Comparison of ENCODE assay signal across 24 cellular contexts in genomic region chr14:73258076-73258475, GRCh38. TPM values are rescaled to one million over a fixed set of nuclear protein-coding genes. Genes with fewer than 3 reads are reported as not detected.
DNase-seq lines count a peak whose midpoint lies in the region; ATAC-seq, FAIRE-seq and TF ChIP-seq lines count a peak whose summit lies in the region.
"Had no signal": no experiment of that assay in that cellular context is flagged by ENCODE, and none has a peak within 500 bp of the region (broad histone marks: within the 10 kb centered on the region; RNA-seq: fewer than 3 reads in every experiment).

No MANE protein-coding gene starts in this region.

- no peak overlapping the region for H3K4me3 Mint-ChIP-seq in activated CD8-positive, alpha-beta T cell treated with anti-CD3 and anti-CD28 coated beads for 36 hours
- no peak overlapping the region for H3K4me3 Mint-ChIP-seq in activated CD8-positive, alpha-beta T cell treated with anti-CD3 and anti-CD28 coated beads, Interleukin-2, amount 10 ng/mL, durations not matched to agents 7 days and 5 days
- H3K4me3 Mint-ChIP-seq in T-helper 17 cell (no peak overlapping the region), memory B cell (no peak overlapping the region)
- H3K4me3 Mint-ChIP-seq: CD4-positive, CD25-positive, alpha-beta regulatory T cell had no signal

- H3K9me3 ChIP-seq in T-helper 17 cell (ENCODE audit: control insufficient read depth, low read length, poor library complexity, severe bottlenecking) = no peaks in the 10 kb centered on the region
- H3K9me3 ChIP-seq: BLaER1, SJSA1 had no signal

- H3K27ac Mint-ChIP-seq in activated CD8-positive, alpha-beta T cell treated with anti-CD3 and anti-CD28 coated beads for 36 hours = no peak overlapping the region
- H3K27ac Mint-ChIP-seq in activated CD8-positive, alpha-beta T cell treated with anti-CD3 and anti-CD28 coated beads, Interleukin-2, amount 10 ng/mL, durations not matched to agents 7 days and 5 days = no peak overlapping the region
- no peak overlapping the region for H3K27ac Mint-ChIP-seq in T-helper 17 cell
- no peak overlapping the region for H3K27ac Mint-ChIP-seq in memory B cell
- H3K27ac Mint-ChIP-seq: CD4-positive, CD25-positive, alpha-beta regulatory T cell had no signal

- DNase-seq in activated CD8-positive, alpha-beta T cell treated with anti-CD3 and anti-CD28 coated beads for 36 hours = peak; percentile 33
- no peak for DNase-seq in activated CD8-positive, alpha-beta T cell treated with anti-CD3 and anti-CD28 coated beads, Interleukin-2, amount 10 ng/mL, durations not matched to agents 7 days and 5 days
- no peak for DNase-seq in GM18507 (ENCODE audit: extremely low spot score, insufficient read length, low read depth)
- no peak for DNase-seq in T-helper 17 cell
- no peak for DNase-seq in memory B cell (ENCODE audit: low spot score in 2 of 2)
- DNase-seq in HT-29 (ENCODE audit: low spot score) = no peak
- DNase-seq: CD4-positive, CD25-positive, alpha-beta regulatory T cell; DMS53; GDM1; MV-4-11; NCI-H1105; NCI-H1436 treated with DMSO at 0.1 percent for 48 hours; NCI-H1930; NCI-H2107; NCI-H524; NCI-H774; NK-92 treated with Interleukin-12 subunit alpha and Interleukin-12 subunit beta, amount 100 ng/mL, for 24 hours; PC-3 had no signal

- CTCF ChIA-PET in activated CD8-positive, alpha-beta T cell treated with anti-CD3 and anti-CD28 coated beads for 36 hours (lab: Charles Lee) = interaction anchor here (0.9 kb wide), 1 partner anchor 37 kb away, joined by 4 read pairs; no protein-coding TSS in a partner anchor
- CTCF ChIA-PET in activated CD8-positive, alpha-beta T cell treated with anti-CD3 and anti-CD28 coated beads, Interleukin-2, amount 10 ng/mL, durations not matched to agents 7 days and 5 days (lab: Charles Lee) = no interaction called here

- H3K27me3 Mint-ChIP-seq in activated CD8-positive, alpha-beta T cell treated with anti-CD3 and anti-CD28 coated beads for 36 hours = no peaks in the 10 kb centered on the region
- H3K27me3 Mint-ChIP-seq in activated CD8-positive, alpha-beta T cell treated with anti-CD3 and anti-CD28 coated beads, Interleukin-2, amount 10 ng/mL, durations not matched to agents 7 days and 5 days (ENCODE audit: low read depth) = no peaks in the 10 kb centered on the region
- H3K27me3 Mint-ChIP-seq in T-helper 17 cell = no peaks in the 10 kb centered on the region
- H3K27me3 Mint-ChIP-seq in memory B cell = peaks cover 4% of the 10 kb centered on the region

- H3K36me3 Mint-ChIP-seq in activated CD8-positive, alpha-beta T cell treated with anti-CD3 and anti-CD28 coated beads for 36 hours (ENCODE audit: low read depth) = no peaks in the 10 kb centered on the region
- H3K36me3 Mint-ChIP-seq in activated CD8-positive, alpha-beta T cell treated with anti-CD3 and anti-CD28 coated beads, Interleukin-2, amount 10 ng/mL, durations not matched to agents 7 days and 5 days (ENCODE audit: low read depth) = no peaks in the 10 kb centered on the region
- H3K36me3 Mint-ChIP-seq in T-helper 17 cell (ENCODE audit: low read depth) (no peaks in the 10 kb centered on the region), memory B cell (no peaks in the 10 kb centered on the region)
- H3K36me3 Mint-ChIP-seq: CD4-positive, CD25-positive, alpha-beta regulatory T cell had no signal

- TF ChIP-seq CTCF in activated CD8-positive, alpha-beta T cell treated with anti-CD3 and anti-CD28 coated beads for 36 hours (IDR thresholded peaks at IDR 0.05) = no peak

- POLR2A ChIA-PET in activated CD8-positive, alpha-beta T cell treated with anti-CD3 and anti-CD28 coated beads for 36 hours (lab: Charles Lee) = interaction anchor here (0.6 kb wide), 2 partner anchors 14 to 147 kb away, joined by 3 read pairs; no protein-coding TSS in a partner anchor
- POLR2A ChIA-PET in activated CD8-positive, alpha-beta T cell treated with anti-CD3 and anti-CD28 coated beads, Interleukin-2, amount 10 ng/mL, durations not matched to agents 7 days and 5 days (lab: Charles Lee) = no interaction called here

- intact Hi-C loops in activated CD8-positive, alpha-beta T cell treated with anti-CD3 and anti-CD28 coated beads for 36 hours (cut with micrococcal nuclease) = no loop called here

- no peaks in the 10 kb centered on the region for H3K9me3 Mint-ChIP-seq in activated CD8-positive, alpha-beta T cell treated with anti-CD3 and anti-CD28 coated beads for 36 hours
- H3K9me3 Mint-ChIP-seq in activated CD8-positive, alpha-beta T cell treated with anti-CD3 and anti-CD28 coated beads, Interleukin-2, amount 10 ng/mL, durations not matched to agents 7 days and 5 days (ENCODE audit: insufficient read depth) = no peaks in the 10 kb centered on the region
- H3K9me3 Mint-ChIP-seq in memory B cell = no peaks in the 10 kb centered on the region
- H3K9me3 Mint-ChIP-seq: CD4-positive, CD25-positive, alpha-beta regulatory T cell had no signal

- peak; percentile 50 for FAIRE-seq in GM18507 (lab: Jason Lieb, UNC)
- FAIRE-seq: D721Med, H54 had no signal

- H3K4me1 Mint-ChIP-seq in activated CD8-positive, alpha-beta T cell treated with anti-CD3 and anti-CD28 coated beads for 36 hours (ENCODE audit: low read depth) = peaks cover 5% of the 10 kb centered on the region
- H3K4me1 Mint-ChIP-seq in activated CD8-positive, alpha-beta T cell treated with anti-CD3 and anti-CD28 coated beads, Interleukin-2, amount 10 ng/mL, durations not matched to agents 7 days and 5 days (ENCODE audit: low read depth) = peaks cover 3% of the 10 kb centered on the region
- H3K4me1 Mint-ChIP-seq in T-helper 17 cell (peaks cover 4% of the 10 kb centered on the region), memory B cell (peaks cover 2% of the 10 kb centered on the region)

- ATAC-seq in activated CD8-positive, alpha-beta T cell treated with anti-CD3 and anti-CD28 coated beads for 36 hours = peak; percentile 39
- ATAC-seq in activated CD8-positive, alpha-beta T cell treated with anti-CD3 and anti-CD28 coated beads, Interleukin-2, amount 10 ng/mL, durations not matched to agents 7 days and 5 days = no peak
- ATAC-seq in T-helper 17 cell = peak; percentile 44
- ATAC-seq in memory B cell (ENCODE audit: low read depth) = peak; percentile 82
- ATAC-seq in HG02623 (IDR thresholded peaks at IDR 0.05; ENCODE audit: unreplicated experiment) = no peak
- ATAC-seq: PC-3, Right ventricle myocardium inferior had no signal

RNA-seq across cellular contexts. Expression of gene PAPLN, which starts 20.8 kb away (rescaled TPM):
- under 1 TPM; 0.29 to 0.47 TPM for total RNA-seq in activated CD8-positive, alpha-beta T cell treated with anti-CD3 and anti-CD28 coated beads for 36 hours
- total RNA-seq in activated CD8-positive, alpha-beta T cell treated with anti-CD3 and anti-CD28 coated beads, Interleukin-2, amount 10 ng/mL, durations not matched to agents 7 days and 5 days = under 1 TPM; 0.29 to 0.45 TPM
- total RNA-seq in T-helper 17 cell = not detected
- 0.13 and 0.25 TPM in 2 replicates for total RNA-seq in HT-29 (2014; rRNA removed; shearing (Covaris generic))
- total RNA-seq: CD4-positive, CD25-positive, alpha-beta regulatory T cell had no signal

Comparison
In these comparisons a context has a peak if more than half of its experiments do, and no peak if none do; other contexts are left out.
1. ATAC-seq: peak in activated CD8-positive, alpha-beta T cell treated with anti-CD3 and anti-CD28 coated beads for 36 hours (single experiment), T-helper 17 cell (single experiment) and memory B cell (single experiment); none in activated CD8-positive, alpha-beta T cell treated with anti-CD3 and anti-CD28 coated beads, Interleukin-2, amount 10 ng/mL, durations not matched to agents 7 days and 5 days (single experiment) and HG02623 (single experiment).